ENCODE assay signal across 12 cellular contexts in the genomic region with DNA sequence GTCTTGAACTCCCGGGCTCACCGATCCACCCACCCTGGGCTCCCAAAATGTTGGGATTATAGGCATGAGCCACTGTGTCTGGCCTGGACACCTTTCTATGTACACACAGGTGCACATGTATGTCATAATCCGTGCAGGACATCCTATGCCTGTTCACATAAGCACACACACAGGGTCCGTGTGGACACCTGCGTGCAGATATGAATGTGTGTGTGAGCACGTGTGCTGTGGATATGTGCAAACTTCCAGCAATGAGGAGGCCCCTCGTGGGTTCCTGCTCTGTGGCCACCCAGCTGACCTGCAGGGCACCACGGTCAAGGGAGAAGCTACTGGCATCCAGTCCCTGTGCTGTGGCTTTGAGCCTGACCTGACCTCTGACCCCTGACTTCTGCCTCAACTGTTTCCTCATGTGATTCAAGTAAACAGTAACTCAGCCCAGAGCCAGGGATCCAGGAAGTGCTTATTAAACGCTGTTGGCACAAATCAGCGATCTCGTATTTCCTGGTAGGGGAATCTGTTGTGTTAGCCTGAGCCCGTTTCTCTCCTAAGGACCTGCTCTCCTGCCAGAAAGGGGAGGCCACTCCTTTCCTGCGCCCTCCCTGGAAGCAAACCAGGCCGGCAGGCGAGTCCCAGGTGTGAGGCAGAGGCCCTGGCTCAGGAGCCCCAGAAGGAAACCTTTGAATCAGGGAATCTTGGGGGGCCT. TPM values are rescaled to one million over a fixed set of nuclear protein-coding genes. Genes with fewer than 3 reads are reported as not detected.
DNase-seq lines count a peak whose midpoint lies in the region; ATAC-seq and TF ChIP-seq lines count a peak whose summit lies in the region.
"Had no signal": no experiment of that assay in that cellular context is flagged by ENCODE, and none has a peak within 500 bp of the region (broad histone marks: within the 10 kb centered on the region; RNA-seq: fewer than 3 reads in every experiment).

No MANE protein-coding gene starts in this region.

- no peak overlapping the region for H4K8ac ChIP-seq in trophoblast cell (ENCODE audit: low read depth, low read length)

- DNase-seq in DMS53 (lab: John Stamatoyannopoulos, UW) (peak; percentile 72), fibroblast of lung (ENCODE audit: low read depth in 2 of 2) (peak; percentile 65 to 93), trophoblast cell (no peak)
- DNase-seq in effector CD4-positive, alpha-beta T cell = no peak
- DNase-seq: activated T-cell treated with anti-CD3 and anti-CD28 coated beads, Interleukin-2, amount 50 U/mL, for 24 hours; naive thymus-derived CD8-positive, alpha-beta T cell; NCI-H1417 treated with DMSO at 0.1 percent for 48 hours had no signal

- H3K36me3 ChIP-seq in fibroblast of lung (ENCODE audit: control insufficient read depth, insufficient read depth, low read length) = peaks cover 8% of the 10 kb centered on the region
- H3K36me3 ChIP-seq in trophoblast cell (ENCODE audit: control insufficient read depth in 1 of 2, insufficient read depth in 2 of 2, low read length in 2 of 2) = no peaks in the 10 kb centered on the region

- H3K27ac ChIP-seq in fibroblast of lung (ENCODE audit: insufficient read depth, low read length) (peak overlapping the region; percentile 83), trophoblast cell (ENCODE audit: low read depth, low read length) (no peak overlapping the region)

- H2BK120ac ChIP-seq in trophoblast cell (ENCODE audit: insufficient read depth, low read length, poor library complexity) = peak overlapping the region; percentile 34

- WGBS in trophoblast cell (ENCODE audit: extremely low coverage, insufficient coverage, insufficient read length) = no CpG with 5 or more reads among the region's 15 CpGs

- H3K23ac ChIP-seq in trophoblast cell (ENCODE audit: low read length) = no peak overlapping the region

- no peak overlapping the region for H3K14ac ChIP-seq in trophoblast cell (ENCODE audit: low read length)

- H2AFZ ChIP-seq in fibroblast of lung (ENCODE audit: low read length) (no peak overlapping the region), trophoblast cell (ENCODE audit: insufficient read depth, low read length, poor library complexity) (no peak overlapping the region)

- ATAC-seq in HG02571 (IDR thresholded peaks at IDR 0.05; ENCODE audit: unreplicated experiment) = no peak
- no peak for ATAC-seq in GM18858 (IDR thresholded peaks at IDR 0.05; ENCODE audit: unreplicated experiment)
- ATAC-seq in GM21367 (IDR thresholded peaks at IDR 0.05; ENCODE audit: unreplicated experiment) = no peak
- ATAC-seq: naive thymus-derived CD8-positive, alpha-beta T cell had no signal

- peaks cover 2% of the 10 kb centered on the region for H3K9me3 ChIP-seq in fibroblast of lung (ENCODE audit: control insufficient read depth, insufficient read depth, low read depth, low read length)
- H3K9me3 ChIP-seq in trophoblast cell (ENCODE audit: insufficient read depth, low read depth, low read length) = peaks cover 10% of the 10 kb centered on the region

- H4K91ac ChIP-seq in trophoblast cell (ENCODE audit: low read depth, low read length) = peak overlapping the region; percentile 11

- no peak overlapping the region for H2AK5ac ChIP-seq in trophoblast cell (ENCODE audit: low read length)

- no peak for TF ChIP-seq CTCF in fibroblast of lung (conservative IDR thresholded peaks at IDR 0.05 in 1 of 2, IDR thresholded peaks at IDR 0.05 in 1 of 2; ENCODE audit: low read depth in 1 of 2, low read length in 2 of 2)

- H2BK12ac ChIP-seq in trophoblast cell (ENCODE audit: low read length) = peak overlapping the region; percentile 26

- H3K4me1 ChIP-seq in fibroblast of lung (ENCODE audit: control insufficient read depth, extremely low read depth, insufficient read depth, low read length) (peaks cover 17% of the 10 kb centered on the region), trophoblast cell (ENCODE audit: control insufficient read depth in 1 of 2, insufficient read depth in 2 of 2, low read length in 2 of 2) (peaks cover 15 to 17% of the 10 kb centered on the region in 2 experiments)

- H4K20me1 ChIP-seq in fibroblast of lung (ENCODE audit: control insufficient read depth, extremely low read depth, insufficient read depth, low read length) = no peaks in the 10 kb centered on the region

- H3K9ac ChIP-seq in fibroblast of lung (ENCODE audit: insufficient read depth, low read length) = peak overlapping the region; percentile 52
- no peak overlapping the region for H3K9ac ChIP-seq in trophoblast cell (ENCODE audit: low read length)

- H3K4me3 ChIP-seq in fibroblast of lung (replicated peaks in 1 of 4; ENCODE audit: control extremely low read depth in 1 of 4, insufficient read depth in 1 of 4, low read depth in 3 of 4, low read length in 4 of 4) (no peak overlapping the region), trophoblast cell (ENCODE audit: low read depth, low read length) (no peak overlapping the region)

- no peak overlapping the region for H2BK5ac ChIP-seq in trophoblast cell (ENCODE audit: low read depth, low read length, poor library complexity)

- peaks cover 3% of the 10 kb centered on the region for H3K79me1 ChIP-seq in trophoblast cell (ENCODE audit: low read length)

- H3K27me3 ChIP-seq in fibroblast of lung (ENCODE audit: control insufficient read depth, insufficient read depth, low read length) = no peaks in the 10 kb centered on the region
- H3K27me3 ChIP-seq in trophoblast cell (ENCODE audit: insufficient read depth, low read length) = peaks cover 6% of the 10 kb centered on the region

- no peak overlapping the region for H4K12ac ChIP-seq in trophoblast cell (ENCODE audit: low read depth, low read length)

- H3K79me2 ChIP-seq in fibroblast of lung (ENCODE audit: control insufficient read depth, insufficient read depth, low read length) = peaks cover 1% of the 10 kb centered on the region
- H3K79me2 ChIP-seq in trophoblast cell (ENCODE audit: control insufficient read depth, insufficient read depth, low read length, poor library complexity) = no peaks in the 10 kb centered on the region

- no peak overlapping the region for H3K4me2 ChIP-seq in fibroblast of lung (ENCODE audit: extremely low read depth, insufficient read depth, low read length)
- no peak overlapping the region for H3K4me2 ChIP-seq in trophoblast cell (ENCODE audit: low read length)

- H3K4ac ChIP-seq in trophoblast cell (ENCODE audit: low read depth, low read length) = no peak overlapping the region

- no peak overlapping the region for H3K18ac ChIP-seq in trophoblast cell (ENCODE audit: low read length)

TF ChIP-seq in PFSK-1, 5 proteins besides CTCF, POLR2A, EP300 and RAD21:
- TF ChIP-seq FOXP2 (optimal IDR thresholded peaks at IDR 0.05; ENCODE audit: borderline replicate concordance, extremely low read depth, extremely low read length, insufficient read depth) (peak; percentile 39), TAF1 (IDR thresholded peaks at IDR 0.05; ENCODE audit: borderline replicate concordance, insufficient read depth, low read length) (no peak)

RNA-seq across cellular contexts. Expression of a gene that starts 6.5 kb away (rescaled TPM):
- polyA plus RNA-seq in PFSK-1 (2012; ENCODE audit: insufficient read length, low read depth) = not detected
- 13.1 and 53.0 TPM in 2 replicates for total RNA-seq in fibroblast of lung
- 10.2 and 14.5 TPM in 2 replicates for polyA plus RNA-seq in fibroblast of lung
- 9.4 and 14.1 TPM in 2 replicates for polyA plus RNA-seq in fibroblast of lung (2012)
- 8.0 and 15.7 TPM in 2 replicates for polyA minus RNA-seq in fibroblast of lung (ENCODE audit: low replicate concordance)
- polyA plus RNA-seq in trophoblast cell (2013) = 0.23 and 0.37 TPM in 2 replicates

RNA-seq across cellular contexts. Expression of a gene that starts 21.5 kb away (rescaled TPM):
- 6,865 TPM for polyA plus RNA-seq in PFSK-1 (2012; ENCODE audit: insufficient read length, low read depth)
- total RNA-seq in fibroblast of lung = 3,823 and 3,824 TPM in 2 replicates
- polyA plus RNA-seq in fibroblast of lung = 1,441 and 1,442 TPM in 2 replicates
- 2,548 and 2,943 TPM in 2 replicates for polyA plus RNA-seq in fibroblast of lung (2012)
- polyA minus RNA-seq in fibroblast of lung (ENCODE audit: low replicate concordance) = 716 and 909 TPM in 2 replicates
- 2,265 and 2,343 TPM in 2 replicates for polyA plus RNA-seq in trophoblast cell (2013)

RNA-seq across cellular contexts. Expression of a gene that starts 31.4 kb away (rescaled TPM):
- polyA plus RNA-seq in PFSK-1 (2012; ENCODE audit: insufficient read length, low read depth) = 2.2 TPM
- under 0.01 and 0.17 TPM in 2 replicates for total RNA-seq in fibroblast of lung
- polyA plus RNA-seq in fibroblast of lung = not detected in 2 replicates
- not detected in 2 replicates for polyA plus RNA-seq in fibroblast of lung (2012)
- polyA minus RNA-seq in fibroblast of lung (ENCODE audit: low replicate concordance) = not detected in 2 replicates
- 0.04 TPM in 1 of 2 replicates, not detected in the other for polyA plus RNA-seq in trophoblast cell (2013)
- total RNA-seq: G401; naive thymus-derived CD8-positive, alpha-beta T cell had no signal
- polyA plus RNA-seq: naive thymus-derived CD8-positive, alpha-beta T cell had no signal

Comparison
In these comparisons a context has a peak if more than half of its experiments do, and no peak if none do; other contexts are left out.
1. DNase-seq: peak in DMS53 (single experiment) and fibroblast of lung (2 of 2); none in trophoblast cell (0 of 2) and effector CD4-positive, alpha-beta T cell (single experiment).